ENCODE assay signal across 1 cellular context in the genomic region with DNA sequence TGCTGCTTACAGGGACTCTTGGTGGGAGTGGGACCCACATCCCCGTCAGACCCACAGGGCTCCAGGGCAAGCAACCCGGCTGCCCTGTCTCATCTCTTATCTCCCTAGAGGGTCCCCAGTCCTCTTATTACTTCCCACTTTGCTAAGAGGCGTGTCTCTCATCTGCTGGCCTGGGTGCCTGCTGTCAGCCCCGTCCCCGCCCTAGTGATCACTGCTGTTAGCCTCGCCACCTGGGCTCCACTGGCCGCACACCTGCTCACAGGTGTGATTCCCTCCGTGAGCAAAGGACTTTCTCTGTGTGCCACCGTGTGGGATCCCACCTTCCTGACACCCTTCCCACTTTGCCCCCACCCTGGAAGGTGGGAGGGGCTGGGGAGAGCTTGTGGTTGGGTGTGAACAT.
TF ChIP-seq lines count a peak whose summit lies in the region.

No MANE protein-coding gene starts in this region.

TF ChIP-seq in GM23338, 12 proteins besides CTCF, POLR2A, EP300 and RAD21:
- no peak for TF ChIP-seq STAT1 (IDR thresholded peaks at IDR 0.05; ENCODE audit: unreplicated experiment)
- TF ChIP-seq EZH2 (IDR thresholded peaks at IDR 0.05; ENCODE audit: low read depth, unreplicated experiment): no peak
- no peak for TF ChIP-seq CREB1 (CRISPR knock-in tag; IDR thresholded peaks at IDR 0.05; ENCODE audit: low read depth)
- no peak for TF ChIP-seq ETS1 (IDR thresholded peaks at IDR 0.05)
- TF ChIP-seq POLR2AphosphoS5 (IDR thresholded peaks at IDR 0.05; ENCODE audit: low read depth): no peak
- no peak for TF ChIP-seq ZNF331 (CRISPR knock-in tag; IDR thresholded peaks at IDR 0.05; ENCODE audit: low read depth)
- no peak for TF ChIP-seq ZNF114 (CRISPR knock-in tag; IDR thresholded peaks at IDR 0.05)
- no peak for TF ChIP-seq EZH2phosphoT487 (IDR thresholded peaks at IDR 0.05; ENCODE audit: unreplicated experiment)
- no peak for TF ChIP-seq JUNB (IDR thresholded peaks at IDR 0.05; ENCODE audit: unreplicated experiment)
- TF ChIP-seq, protein P1, sequence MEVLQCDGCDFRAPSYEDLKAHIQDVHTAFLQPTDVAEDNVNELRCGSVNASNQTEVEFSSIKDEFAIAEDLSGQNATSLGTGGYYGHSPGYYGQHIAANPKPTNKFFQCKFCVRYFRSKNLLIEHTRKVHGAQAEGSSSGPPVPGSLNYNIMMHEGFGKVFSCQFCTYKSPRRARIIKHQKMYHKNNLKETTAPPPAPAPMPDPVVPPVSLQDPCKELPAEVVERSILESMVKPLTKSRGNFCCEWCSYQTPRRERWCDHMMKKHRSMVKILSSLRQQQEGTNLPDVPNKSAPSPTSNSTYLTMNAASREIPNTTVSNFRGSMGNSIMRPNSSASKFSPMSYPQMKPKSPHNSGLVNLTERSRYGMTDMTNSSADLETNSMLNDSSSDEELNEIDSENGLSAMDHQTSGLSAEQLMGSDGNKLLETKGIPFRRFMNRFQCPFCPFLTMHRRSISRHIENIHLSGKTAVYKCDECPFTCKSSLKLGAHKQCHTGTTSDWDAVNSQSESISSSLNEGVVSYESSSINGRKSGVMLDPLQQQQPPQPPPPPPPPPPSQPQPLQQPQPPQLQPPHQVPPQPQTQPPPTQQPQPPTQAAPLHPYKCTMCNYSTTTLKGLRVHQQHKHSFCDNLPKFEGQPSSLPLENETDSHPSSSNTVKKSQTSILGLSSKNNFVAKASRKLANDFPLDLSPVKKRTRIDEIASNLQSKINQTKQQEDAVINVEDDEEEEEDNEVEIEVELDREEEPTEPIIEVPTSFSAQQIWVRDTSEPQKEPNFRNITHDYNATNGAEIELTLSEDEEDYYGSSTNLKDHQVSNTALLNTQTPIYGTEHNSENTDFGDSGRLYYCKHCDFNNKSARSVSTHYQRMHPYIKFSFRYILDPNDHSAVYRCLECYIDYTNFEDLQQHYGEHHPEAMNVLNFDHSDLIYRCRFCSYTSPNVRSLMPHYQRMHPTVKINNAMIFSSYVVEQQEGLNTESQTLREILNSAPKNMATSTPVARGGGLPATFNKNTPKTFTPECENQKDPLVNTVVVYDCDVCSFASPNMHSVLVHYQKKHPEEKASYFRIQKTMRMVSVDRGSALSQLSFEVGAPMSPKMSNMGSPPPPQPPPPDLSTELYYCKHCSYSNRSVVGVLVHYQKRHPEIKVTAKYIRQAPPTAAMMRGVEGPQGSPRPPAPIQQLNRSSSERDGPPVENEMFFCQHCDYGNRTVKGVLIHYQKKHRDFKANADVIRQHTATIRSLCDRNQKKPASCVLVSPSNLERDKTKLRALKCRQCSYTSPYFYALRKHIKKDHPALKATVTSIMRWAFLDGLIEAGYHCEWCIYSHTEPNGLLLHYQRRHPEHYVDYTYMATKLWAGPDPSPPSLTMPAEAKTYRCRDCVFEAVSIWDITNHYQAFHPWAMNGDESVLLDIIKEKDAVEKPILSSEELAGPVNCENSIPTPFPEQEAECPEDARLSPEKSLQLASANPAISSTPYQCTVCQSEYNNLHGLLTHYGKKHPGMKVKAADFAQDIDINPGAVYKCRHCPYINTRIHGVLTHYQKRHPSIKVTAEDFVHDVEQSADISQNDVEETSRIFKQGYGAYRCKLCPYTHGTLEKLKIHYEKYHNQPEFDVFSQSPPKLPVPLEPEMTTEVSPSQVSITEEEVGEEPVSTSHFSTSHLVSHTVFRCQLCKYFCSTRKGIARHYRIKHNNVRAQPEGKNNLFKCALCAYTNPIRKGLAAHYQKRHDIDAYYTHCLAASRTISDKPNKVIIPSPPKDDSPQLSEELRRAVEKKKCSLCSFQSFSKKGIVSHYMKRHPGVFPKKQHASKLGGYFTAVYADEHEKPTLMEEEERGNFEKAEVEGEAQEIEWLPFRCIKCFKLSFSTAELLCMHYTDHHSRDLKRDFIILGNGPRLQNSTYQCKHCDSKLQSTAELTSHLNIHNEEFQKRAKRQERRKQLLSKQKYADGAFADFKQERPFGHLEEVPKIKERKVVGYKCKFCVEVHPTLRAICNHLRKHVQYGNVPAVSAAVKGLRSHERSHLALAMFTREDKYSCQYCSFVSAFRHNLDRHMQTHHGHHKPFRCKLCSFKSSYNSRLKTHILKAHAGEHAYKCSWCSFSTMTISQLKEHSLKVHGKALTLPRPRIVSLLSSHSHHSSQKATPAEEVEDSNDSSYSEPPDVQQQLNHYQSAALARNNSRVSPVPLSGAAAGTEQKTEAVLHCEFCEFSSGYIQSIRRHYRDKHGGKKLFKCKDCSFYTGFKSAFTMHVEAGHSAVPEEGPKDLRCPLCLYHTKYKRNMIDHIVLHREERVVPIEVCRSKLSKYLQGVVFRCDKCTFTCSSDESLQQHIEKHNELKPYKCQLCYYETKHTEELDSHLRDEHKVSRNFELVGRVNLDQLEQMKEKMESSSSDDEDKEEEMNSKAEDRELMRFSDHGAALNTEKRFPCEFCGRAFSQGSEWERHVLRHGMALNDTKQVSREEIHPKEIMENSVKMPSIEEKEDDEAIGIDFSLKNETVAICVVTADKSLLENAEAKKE (CRISPR knock-in tag; IDR thresholded peaks at IDR 0.05): no peak
- TF ChIP-seq NANOG (IDR thresholded peaks at IDR 0.05; ENCODE audit: borderline replicate concordance): no peak
- TF ChIP-seq, protein P2, sequence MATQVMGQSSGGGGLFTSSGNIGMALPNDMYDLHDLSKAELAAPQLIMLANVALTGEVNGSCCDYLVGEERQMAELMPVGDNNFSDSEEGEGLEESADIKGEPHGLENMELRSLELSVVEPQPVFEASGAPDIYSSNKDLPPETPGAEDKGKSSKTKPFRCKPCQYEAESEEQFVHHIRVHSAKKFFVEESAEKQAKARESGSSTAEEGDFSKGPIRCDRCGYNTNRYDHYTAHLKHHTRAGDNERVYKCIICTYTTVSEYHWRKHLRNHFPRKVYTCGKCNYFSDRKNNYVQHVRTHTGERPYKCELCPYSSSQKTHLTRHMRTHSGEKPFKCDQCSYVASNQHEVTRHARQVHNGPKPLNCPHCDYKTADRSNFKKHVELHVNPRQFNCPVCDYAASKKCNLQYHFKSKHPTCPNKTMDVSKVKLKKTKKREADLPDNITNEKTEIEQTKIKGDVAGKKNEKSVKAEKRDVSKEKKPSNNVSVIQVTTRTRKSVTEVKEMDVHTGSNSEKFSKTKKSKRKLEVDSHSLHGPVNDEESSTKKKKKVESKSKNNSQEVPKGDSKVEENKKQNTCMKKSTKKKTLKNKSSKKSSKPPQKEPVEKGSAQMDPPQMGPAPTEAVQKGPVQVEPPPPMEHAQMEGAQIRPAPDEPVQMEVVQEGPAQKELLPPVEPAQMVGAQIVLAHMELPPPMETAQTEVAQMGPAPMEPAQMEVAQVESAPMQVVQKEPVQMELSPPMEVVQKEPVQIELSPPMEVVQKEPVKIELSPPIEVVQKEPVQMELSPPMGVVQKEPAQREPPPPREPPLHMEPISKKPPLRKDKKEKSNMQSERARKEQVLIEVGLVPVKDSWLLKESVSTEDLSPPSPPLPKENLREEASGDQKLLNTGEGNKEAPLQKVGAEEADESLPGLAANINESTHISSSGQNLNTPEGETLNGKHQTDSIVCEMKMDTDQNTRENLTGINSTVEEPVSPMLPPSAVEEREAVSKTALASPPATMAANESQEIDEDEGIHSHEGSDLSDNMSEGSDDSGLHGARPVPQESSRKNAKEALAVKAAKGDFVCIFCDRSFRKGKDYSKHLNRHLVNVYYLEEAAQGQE (IDR thresholded peaks at IDR 0.05; ENCODE audit: unreplicated experiment): no peak
